Comparison of ENCODE assay signal across 19 cellular contexts in genomic region chr5:66021585-66021984, GRCh38.
DNase-seq lines count a peak whose midpoint lies in the region; ATAC-seq and TF ChIP-seq lines count a peak whose summit lies in the region.
"Had no signal": no experiment of that assay in that cellular context is flagged by ENCODE, and none has a peak within 500 bp of the region (broad histone marks: within the 10 kb centered on the region; RNA-seq: fewer than 3 reads in every experiment).

No MANE protein-coding gene starts in this region.

- H2AFZ ChIP-seq in neural progenitor cell (replicated peaks), result no peak overlapping the region

- H3K4me3 Mint-ChIP-seq in activated naive CD8-positive, alpha-beta T cell treated with anti-CD3 and anti-CD28 coated beads, Interleukin-2, amount 50 U/mL, for 24 hours, result no peak overlapping the region
- H3K4me3 Mint-ChIP-seq in neural progenitor cell (no peak overlapping the region), glutamatergic neuron (ENCODE audit: unreplicated experiment) (no peak overlapping the region)
- H3K4me3 Mint-ChIP-seq: T-cell had no signal

- no peaks in the 10 kb centered on the region for H3K9me3 ChIP-seq in neural progenitor cell (ENCODE audit: low read depth)
- H3K9me3 ChIP-seq: Caco-2 had no signal

- H3K4me1 Mint-ChIP-seq in activated naive CD8-positive, alpha-beta T cell treated with anti-CD3 and anti-CD28 coated beads, Interleukin-2, amount 50 U/mL, for 24 hours, result peaks cover 14% of the 10 kb centered on the region
- H3K4me1 Mint-ChIP-seq in neural progenitor cell (no peaks in the 10 kb centered on the region), glutamatergic neuron (ENCODE audit: low read depth, unreplicated experiment) (no peaks in the 10 kb centered on the region)

- H4K20me1 ChIP-seq in neural progenitor cell (ENCODE audit: low read depth), result peaks cover 4% of the 10 kb centered on the region

- H3K4me1 ChIP-seq in neural progenitor cell, result no peaks in the 10 kb centered on the region
- H3K4me1 ChIP-seq: Caco-2 had no signal

- TF ChIP-seq CTCF in neural progenitor cell (IDR thresholded peaks at IDR 0.05) (no peak), glutamatergic neuron (IDR thresholded peaks at IDR 0.05; ENCODE audit: partially characterized antibody, unreplicated experiment) (no peak)

- no peak overlapping the region for H3K4me2 ChIP-seq in neural progenitor cell

- peaks cover 13% of the 10 kb centered on the region for H3K36me3 ChIP-seq in neural progenitor cell

- DNase-seq in NCI-H510A treated with DMSO at 0.1 percent for 48 hours (lab: John Stamatoyannopoulos, UW) (peak; percentile 16), NCI-H510A (lab: John Stamatoyannopoulos, UW) (no peak), NCI-H128 (lab: John Stamatoyannopoulos, UW; ENCODE audit: unreplicated experiment) (peak; percentile 21), neural progenitor cell (ENCODE audit: low spot score) (no peak), NCI-H226 (no peak), glutamatergic neuron (no peak), NCI-H2227 treated with DMSO at 0.1 percent for 48 hours (lab: John Stamatoyannopoulos, UW) (no peak)
- DNase-seq in activated naive CD8-positive, alpha-beta T cell treated with anti-CD3 and anti-CD28 coated beads, Interleukin-2, amount 50 U/mL, for 24 hours, result no peak
- DNase-seq: AML-193, Caco-2, MV-4-11, NCI-H1930, NCI-H526 treated with DMSO at 0.1 percent for 48 hours, T-cell had no signal

- peak overlapping the region; percentile 16 for H3K27ac ChIP-seq in neural progenitor cell
- H3K27ac ChIP-seq: SK-N-MC had no signal

- no peaks in the 10 kb centered on the region for H3K27me3 ChIP-seq in neural progenitor cell

- no peak overlapping the region for H3K9ac ChIP-seq in neural progenitor cell

- H3K27me3 Mint-ChIP-seq in activated naive CD8-positive, alpha-beta T cell treated with anti-CD3 and anti-CD28 coated beads, Interleukin-2, amount 50 U/mL, for 24 hours, result no peaks in the 10 kb centered on the region
- no peaks in the 10 kb centered on the region for H3K27me3 Mint-ChIP-seq in neural progenitor cell (ENCODE audit: insufficient read depth, low read depth)
- no peaks in the 10 kb centered on the region for H3K27me3 Mint-ChIP-seq in glutamatergic neuron (ENCODE audit: unreplicated experiment)
- H3K27me3 Mint-ChIP-seq: T-cell had no signal

- peaks cover 32% of the 10 kb centered on the region for H3K79me2 ChIP-seq in neural progenitor cell (ENCODE audit: low read depth)

- H3F3A ChIP-seq in neural progenitor cell (ENCODE audit: low read depth), result peaks cover 17% of the 10 kb centered on the region

- peak overlapping the region; percentile 4 for H3K27ac Mint-ChIP-seq in activated naive CD8-positive, alpha-beta T cell treated with anti-CD3 and anti-CD28 coated beads, Interleukin-2, amount 50 U/mL, for 24 hours
- H3K27ac Mint-ChIP-seq in neural progenitor cell, result no peak overlapping the region
- no peak overlapping the region for H3K27ac Mint-ChIP-seq in glutamatergic neuron (ENCODE audit: unreplicated experiment)
- H3K27ac Mint-ChIP-seq: T-cell had no signal

- ATAC-seq in activated naive CD8-positive, alpha-beta T cell treated with anti-CD3 and anti-CD28 coated beads, Interleukin-2, amount 50 U/mL, for 24 hours, result no peak
- ATAC-seq: GM12878, HCT116, Panc1, Right ventricle myocardium inferior, T-cell had no signal

- H3K9me3 Mint-ChIP-seq in activated naive CD8-positive, alpha-beta T cell treated with anti-CD3 and anti-CD28 coated beads, Interleukin-2, amount 50 U/mL, for 24 hours, result no peaks in the 10 kb centered on the region
- peaks cover 2% of the 10 kb centered on the region for H3K9me3 Mint-ChIP-seq in neural progenitor cell
- H3K9me3 Mint-ChIP-seq in glutamatergic neuron (ENCODE audit: unreplicated experiment), result no peaks in the 10 kb centered on the region
- H3K9me3 Mint-ChIP-seq: T-cell had no signal

- H3K36me3 Mint-ChIP-seq in activated naive CD8-positive, alpha-beta T cell treated with anti-CD3 and anti-CD28 coated beads, Interleukin-2, amount 50 U/mL, for 24 hours (ENCODE audit: low read depth), result peaks cover 14% of the 10 kb centered on the region
- H3K36me3 Mint-ChIP-seq in neural progenitor cell, result peaks cover 19% of the 10 kb centered on the region
- no peaks in the 10 kb centered on the region for H3K36me3 Mint-ChIP-seq in glutamatergic neuron (ENCODE audit: unreplicated experiment)

- H3K4me3 ChIP-seq in neural progenitor cell, result no peak overlapping the region
- H3K4me3 ChIP-seq: GM12878, SK-N-MC had no signal

Comparison
In these comparisons a context has a peak if more than half of its experiments do, and no peak if none do; other contexts are left out.
1. DNase-seq: peak in NCI-H510A treated with DMSO at 0.1 percent for 48 hours (single experiment) and NCI-H128 (single experiment); none in NCI-H510A (single experiment), activated naive CD8-positive, alpha-beta T cell treated with anti-CD3 and anti-CD28 coated beads, Interleukin-2, amount 50 U/mL, for 24 hours (single experiment), neural progenitor cell (single experiment), NCI-H226 (single experiment), glutamatergic neuron (single experiment) and NCI-H2227 treated with DMSO at 0.1 percent for 48 hours (single experiment).